In the genomic region with DNA sequence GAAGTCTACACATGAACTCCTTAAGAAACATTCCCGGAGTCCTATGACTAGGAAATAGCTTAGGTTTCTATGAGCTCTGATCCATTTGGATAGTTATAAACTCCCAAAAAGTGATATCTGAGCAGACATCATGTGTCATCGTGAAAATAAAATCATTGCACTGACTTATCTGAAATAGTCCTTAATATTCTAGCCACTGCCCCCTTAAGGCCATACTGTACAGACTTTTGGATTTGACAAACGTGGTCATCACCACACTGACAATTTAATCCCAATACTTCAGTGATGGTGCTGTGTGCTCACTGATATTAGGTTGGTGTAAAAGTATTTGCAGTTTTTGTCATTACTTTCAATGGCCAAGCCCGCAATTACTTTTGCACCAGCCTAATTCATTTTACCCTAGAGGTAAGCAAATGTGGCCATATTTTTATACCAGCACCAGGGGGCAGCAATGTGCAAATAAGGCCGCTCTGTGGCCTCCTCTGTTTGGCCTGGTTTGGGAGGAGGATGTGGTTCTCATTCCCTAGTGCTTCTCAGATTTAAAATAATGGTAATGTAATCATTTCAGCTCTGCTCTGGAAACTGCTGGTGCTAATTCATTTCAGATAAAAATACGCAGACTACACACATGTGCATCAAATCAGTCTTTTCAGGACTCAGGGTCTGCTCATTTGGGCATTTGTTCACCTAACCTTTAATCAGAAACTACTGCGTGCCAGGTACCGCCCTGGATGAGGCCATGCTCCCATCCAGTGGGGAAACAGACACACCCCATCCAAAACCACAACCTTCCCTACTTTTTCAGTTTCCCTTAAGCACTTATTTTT, we compare ENCODE assay signal across 8 cellular contexts.
DNase-seq lines count a peak whose midpoint lies in the region; ATAC-seq and TF ChIP-seq lines count a peak whose summit lies in the region.

No MANE protein-coding gene starts in this region.

- no peak overlapping the region for H3K4me3 ChIP-seq in endodermal cell (ENCODE audit: low read length)

- H3K27me3 ChIP-seq in endodermal cell (ENCODE audit: control insufficient read depth, insufficient read depth, low read length, poor library complexity, severe bottlenecking): no peaks in the 10 kb centered on the region

- H3K9me3 Mint-ChIP-seq in CD14-positive monocyte (no peaks in the 10 kb centered on the region), endodermal cell (no peaks in the 10 kb centered on the region)

- H3K36me3 Mint-ChIP-seq in CD14-positive monocyte (no peaks in the 10 kb centered on the region), endodermal cell (ENCODE audit: low read depth) (no peaks in the 10 kb centered on the region)

- peaks cover 29% of the 10 kb centered on the region for H3K4me1 Mint-ChIP-seq in CD14-positive monocyte
- peaks cover 16% of the 10 kb centered on the region for H3K4me1 Mint-ChIP-seq in endodermal cell

- H3K9me3 ChIP-seq in endodermal cell (ENCODE audit: control insufficient read depth, low read length): no peaks in the 10 kb centered on the region

- H3K4me3 Mint-ChIP-seq in CD14-positive monocyte: no peak overlapping the region
- no peak overlapping the region for H3K4me3 Mint-ChIP-seq in endodermal cell

- peaks cover 6% of the 10 kb centered on the region for H3K4me1 ChIP-seq in endodermal cell (ENCODE audit: control insufficient read depth, insufficient read depth, low read length)

- peak; percentile 76 for TF ChIP-seq CTCF in CD14-positive monocyte (IDR thresholded peaks at IDR 0.05)
- peak; percentile 88 for TF ChIP-seq CTCF in endodermal cell (conservative IDR thresholded peaks at IDR 0.05)

- H3K27ac Mint-ChIP-seq in CD14-positive monocyte (no peak overlapping the region), endodermal cell (no peak overlapping the region)

- intact Hi-C loops in CD14-positive monocyte (cut with micrococcal nuclease): loop anchor here in 1 of 2 donors (5.0 kb wide), 1 partner anchor 226 kb away; no protein-coding TSS in a partner anchor

- H3K27me3 Mint-ChIP-seq in CD14-positive monocyte (ENCODE audit: low read depth in 3 of 3): no peaks in the 10 kb centered on the region
- no peaks in the 10 kb centered on the region for H3K27me3 Mint-ChIP-seq in endodermal cell (ENCODE audit: insufficient read depth)

- peak; percentile 83 for ATAC-seq in HG03354 (IDR thresholded peaks at IDR 0.05; ENCODE audit: poor library complexity, severe bottlenecking, unreplicated experiment)

- no peak overlapping the region for H3K27ac ChIP-seq in endodermal cell (ENCODE audit: low read depth, low read length)

- no peaks in the 10 kb centered on the region for H3K36me3 ChIP-seq in endodermal cell (ENCODE audit: control insufficient read depth, insufficient read depth, low read length)

- WGBS in endodermal cell (ENCODE audit: insufficient coverage in 1 of 2, insufficient read length in 1 of 2), 2 experiments: 67 to 71% methylated on average over 3 to 7 of the region's 8 CpGs

- DNase-seq in CD14-positive monocyte (ENCODE audit: low spot score) (peak; percentile 63), GM19238 (ENCODE audit: insufficient read length, low spot score) (peak; percentile 26), NCI-H82 treated with DMSO at 0.1 percent for 48 hours (lab: John Stamatoyannopoulos, UW; ENCODE audit: unreplicated experiment) (peak; percentile 5), endodermal cell (peak; percentile 93), midbrain (lab: John Stamatoyannopoulos, UW) (peak; percentile 80)
- DNase-seq in activated CD8-positive, alpha-beta memory T cell treated with anti-CD3 and anti-CD28 coated beads for 1 hour (ENCODE audit: extremely low read depth in 1 of 2, low read depth in 1 of 2): peak; percentile 38 to 50
- peak; percentile 59 for DNase-seq in stimulated activated CD8-positive, alpha-beta memory T cell treated with anti-CD3 and anti-CD28 coated beads, Interleukin-4, amount 100 ng/mL, for 24 hours (ENCODE audit: low read depth)

- no peak overlapping the region for H3K9ac ChIP-seq in endodermal cell (ENCODE audit: extremely low read depth, low read length, poor library complexity, severe bottlenecking)

Comparison
In these comparisons a context has a peak if more than half of its experiments do, and no peak if none do; other contexts are left out.
1. DNase-seq: peak in every context shown above with its lines; median percentile 93 in endodermal cell; 80 in midbrain; 63 in CD14-positive monocyte; 59 in stimulated activated CD8-positive, alpha-beta memory T cell treated with anti-CD3 and anti-CD28 coated beads, Interleukin-4, amount 100 ng/mL, for 24 hours; 44 in activated CD8-positive, alpha-beta memory T cell treated with anti-CD3 and anti-CD28 coated beads for 1 hour; 26 in GM19238; 5 in NCI-H82 treated with DMSO at 0.1 percent for 48 hours.